1 cellular context compared by ENCODE assay signal in genomic region chr4:40299704-40300336, GRCh38.
TF ChIP-seq lines count a peak whose summit lies in the region.

No MANE protein-coding gene starts in this region.

TF ChIP-seq in GM12878, 131 proteins besides CTCF, POLR2A, EP300 and RAD21:
- no peak for TF ChIP-seq E2F8 (IDR thresholded peaks at IDR 0.05; ENCODE audit: low read depth, partially characterized antibody)
- peak; percentile 27; the same call in 1 of the 2 replicates for TF ChIP-seq SMC3 (IDR thresholded peaks at IDR 0.05; ENCODE audit: borderline replicate concordance, low read length)
- TF ChIP-seq ATF7 (IDR thresholded peaks at IDR 0.05; ENCODE audit: low read depth) = no peak
- TF ChIP-seq HCFC1 (IDR thresholded peaks at IDR 0.05; ENCODE audit: low read length) = no peak
- TF ChIP-seq BCL3 (IDR thresholded peaks at IDR 0.05; ENCODE audit: borderline replicate concordance, insufficient read depth, low read depth, low read length, poor library complexity, severe bottlenecking) = no peak
- TF ChIP-seq MTA2 (IDR thresholded peaks at IDR 0.05; ENCODE audit: low read depth) = no peak
- TF ChIP-seq PKNOX1 (IDR thresholded peaks at IDR 0.05) = no peak
